In the genomic region with DNA sequence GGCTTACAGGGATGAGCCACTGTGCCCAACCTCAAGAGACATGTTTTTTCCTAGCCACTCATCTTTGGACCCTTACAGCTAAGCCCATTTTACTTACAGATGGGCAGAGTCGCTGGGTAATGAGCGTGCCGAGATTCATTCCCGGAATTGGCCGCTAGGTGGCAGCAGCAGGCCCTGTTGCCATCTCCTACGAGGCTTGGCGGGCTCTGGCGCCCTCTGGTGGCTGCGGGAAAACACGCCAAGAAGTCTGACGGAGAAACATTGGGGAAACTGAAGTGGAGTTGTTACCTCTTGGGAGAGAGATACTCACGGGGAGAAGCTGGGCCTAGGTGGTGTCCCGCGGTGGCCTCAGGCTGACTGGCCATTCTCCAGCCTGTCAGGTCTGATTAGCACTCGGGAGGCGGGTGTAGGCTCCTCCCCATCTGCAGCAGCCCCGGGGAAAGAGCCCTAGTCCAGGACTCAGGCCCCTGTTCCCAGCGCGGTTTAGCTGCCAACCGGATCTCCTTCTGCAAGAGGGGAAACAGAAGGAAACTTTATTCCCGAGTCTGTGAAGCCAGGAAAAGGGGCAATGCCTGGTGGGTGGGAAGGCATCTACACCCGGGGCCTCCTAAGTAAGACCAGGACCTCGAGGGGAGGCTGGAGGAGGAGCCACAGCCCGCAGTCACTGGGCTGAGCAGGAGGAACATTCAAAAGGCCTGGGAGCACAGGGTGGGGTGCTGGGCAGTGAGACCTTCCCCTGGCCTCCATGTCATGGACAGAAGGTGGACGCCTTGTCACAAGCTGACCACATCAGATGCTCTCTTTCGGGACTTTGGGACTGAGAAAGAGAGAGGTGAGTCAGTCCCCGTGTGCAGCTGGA, we compare ENCODE assay signal across 8 cellular contexts. TPM values are rescaled to one million over a fixed set of nuclear protein-coding genes. Genes with fewer than 3 reads are reported as not detected.
DNase-seq lines count a peak whose midpoint lies in the region; ATAC-seq and TF ChIP-seq lines count a peak whose summit lies in the region.

No MANE protein-coding gene starts in this region.

- peak overlapping the region; percentile 3; the same call in 1 of the 2 replicates for H3K4me3 ChIP-seq in HUES48 (ENCODE audit: low read depth, low read length)

- peaks cover 39% of the 10 kb centered on the region for H3K36me3 ChIP-seq in HUES48 (ENCODE audit: control insufficient read depth, insufficient read depth, low read length)

- TF ChIP-seq CTCF in GM12872 (IDR thresholded peaks at IDR 0.05; ENCODE audit: insufficient read depth, low read depth, low read length), result peak; percentile 100

- H3K4me1 ChIP-seq in HUES48 (ENCODE audit: control insufficient read depth, insufficient read depth, low read length), result no peaks in the 10 kb centered on the region

- no peak for ATAC-seq in GM18505 (IDR thresholded peaks at IDR 0.05; ENCODE audit: unreplicated experiment)

- DNase-seq in NOMO-1 treated with DMSO at 0.1 percent for 48 hours (lab: John Stamatoyannopoulos, UW; ENCODE audit: unreplicated experiment) (peak; percentile 73), lung microvascular endothelial cell (ENCODE audit: low read depth in 2 of 2) (peak; percentile 88 to 91)
- DNase-seq in activated CD8-positive, alpha-beta memory T cell treated with anti-CD3 and anti-CD28 coated beads for 1 hour (ENCODE audit: extremely low read depth in 1 of 2, low read depth in 1 of 2), result peak; percentile 90 to 98
- DNase-seq in effector CD4-positive, alpha-beta T cell, result peak; percentile 98
- DNase-seq in stimulated activated CD8-positive, alpha-beta memory T cell treated with anti-CD3 and anti-CD28 coated beads, Interleukin-12 subunit alpha, Interleukin-12 subunit beta, amount 100 ng/mL, for 24 hours (ENCODE audit: extremely low read depth), result peak; percentile 83

- no peak for TF ChIP-seq POLR2A in GM18505 (IDR thresholded peaks at IDR 0.05; ENCODE audit: borderline replicate concordance, extremely low read depth, insufficient read depth, insufficient read length)

- H3K27me3 ChIP-seq in HUES48 (ENCODE audit: control insufficient read depth, insufficient read depth, low read length), result no peaks in the 10 kb centered on the region

- H3K9me3 ChIP-seq in HUES48 (ENCODE audit: control insufficient read depth, insufficient read depth, low read length), result no peaks in the 10 kb centered on the region

- H3K9ac ChIP-seq in HUES48 (ENCODE audit: low read depth, low read length), result no peak overlapping the region

- H3K27ac ChIP-seq in HUES48 (ENCODE audit: low read depth, low read length), result peak overlapping the region; percentile 15

RNA-seq across cellular contexts. Expression of gene PTGES2, which starts 9.7 kb away (rescaled TPM):
- 62.5 and 67.8 TPM in 2 replicates for total RNA-seq in lung microvascular endothelial cell

RNA-seq across cellular contexts. Expression of gene LCN2, which starts 31.4 kb away (rescaled TPM):
- not detected in 2 replicates for total RNA-seq in lung microvascular endothelial cell

RNA-seq across cellular contexts. Expression of gene BBLN, which starts 42.2 kb away (rescaled TPM):
- 31.8 and 48.2 TPM in 2 replicates for total RNA-seq in lung microvascular endothelial cell

RNA-seq across cellular contexts. Expression of gene SLC25A25, which starts 49.8 kb away (rescaled TPM):
- total RNA-seq in lung microvascular endothelial cell, result 27.5 and 78.2 TPM in 2 replicates

RNA-seq across cellular contexts. Expression of gene NAIF1, which starts 50.7 kb away (rescaled TPM):
- 6.5 and 12.5 TPM in 2 replicates for total RNA-seq in lung microvascular endothelial cell
